Comparison of ENCODE assay signal across 8 cellular contexts in the genomic region with DNA sequence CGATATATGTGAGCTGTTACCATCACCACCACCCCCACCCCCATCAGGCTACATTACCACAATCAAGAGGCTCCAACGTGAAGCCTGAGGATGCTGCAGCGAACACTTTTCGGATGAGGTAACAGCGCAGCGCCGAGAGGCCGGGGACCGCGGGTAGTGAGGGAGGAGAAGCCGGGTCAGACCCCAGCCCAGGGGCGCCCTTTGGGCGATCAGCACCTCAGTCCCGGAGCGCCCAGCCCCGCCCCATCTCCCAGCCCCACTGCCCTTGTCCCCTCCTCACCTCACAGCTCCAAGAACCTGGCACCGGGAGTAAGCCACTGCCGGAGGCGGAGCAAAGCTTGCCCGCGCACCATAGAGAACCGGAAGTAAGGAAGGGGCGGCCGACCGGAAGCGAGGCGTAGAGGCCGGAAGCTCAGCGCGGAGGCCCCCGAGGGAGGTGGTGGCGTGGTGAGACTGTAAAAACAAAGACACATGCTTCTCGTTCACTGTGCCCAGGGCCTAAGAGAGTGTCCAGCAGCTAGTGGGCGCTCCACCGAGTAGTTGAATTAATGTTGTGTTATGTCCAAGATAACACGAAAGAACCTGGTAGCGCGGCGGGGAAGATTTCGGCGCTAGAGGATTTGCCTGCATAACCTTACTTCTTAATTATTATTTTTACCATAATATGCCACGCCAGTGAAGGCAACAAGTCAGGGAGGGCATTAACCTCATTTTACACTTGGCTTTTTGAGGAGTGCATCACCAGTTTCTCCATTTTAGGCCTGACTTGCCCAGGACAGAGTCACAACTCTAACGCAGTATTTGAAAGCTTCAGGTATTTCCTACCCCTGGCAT. TPM values are rescaled to one million over a fixed set of nuclear protein-coding genes. Genes with fewer than 3 reads are reported as not detected.
DNase-seq lines count a peak whose midpoint lies in the region; ATAC-seq and TF ChIP-seq lines count a peak whose summit lies in the region.

A gene (minus strand): TSS at position 367 of the 834 bp plus-strand sequence. CDS start 4,610 bp downstream, outside the sequence.

- intact Hi-C loops in CD14-positive monocyte (cut with micrococcal nuclease), result no loop called here

- peak; percentile 91 for ATAC-seq in GM19351 (IDR thresholded peaks at IDR 0.05; ENCODE audit: unreplicated experiment)
- peak; percentile 94 for ATAC-seq in HG03521 (IDR thresholded peaks at IDR 0.05; ENCODE audit: unreplicated experiment)

- peak; percentile 53 for TF ChIP-seq CTCF in CD14-positive monocyte (IDR thresholded peaks at IDR 0.05)

- H3K36me3 Mint-ChIP-seq in CD14-positive monocyte, result peaks cover 20% of the 10 kb centered on the region in 2 donors
- peaks cover 35% of the 10 kb centered on the region for H3K36me3 Mint-ChIP-seq in activated CD4-positive, alpha-beta T cell treated with anti-CD3 and anti-CD28 coated beads, Interleukin-2, amount 10 ng/mL, durations not matched to agents 7 days and 5 days (ENCODE audit: low read depth)

- peak within 1 kb of the TSS; percentile 88 to 96 for H3K4me3 Mint-ChIP-seq in CD14-positive monocyte
- H3K4me3 Mint-ChIP-seq in activated CD4-positive, alpha-beta T cell treated with anti-CD3 and anti-CD28 coated beads, Interleukin-2, amount 10 ng/mL, durations not matched to agents 7 days and 5 days, result peak within 1 kb of the TSS; percentile 95

- H3K9me3 Mint-ChIP-seq in CD14-positive monocyte, result no peaks in the 10 kb centered on the region
- no peaks in the 10 kb centered on the region for H3K9me3 Mint-ChIP-seq in activated CD4-positive, alpha-beta T cell treated with anti-CD3 and anti-CD28 coated beads, Interleukin-2, amount 10 ng/mL, durations not matched to agents 7 days and 5 days

- H3K27me3 Mint-ChIP-seq in CD14-positive monocyte (ENCODE audit: low read depth in 3 of 3), result peaks cover 0 to 3% (median 1%) of the 10 kb centered on the region in 3 donors
- no peaks in the 10 kb centered on the region for H3K27me3 Mint-ChIP-seq in activated CD4-positive, alpha-beta T cell treated with anti-CD3 and anti-CD28 coated beads, Interleukin-2, amount 10 ng/mL, durations not matched to agents 7 days and 5 days

- CTCF ChIA-PET in activated CD4-positive, alpha-beta T cell treated with anti-CD3 and anti-CD28 coated beads, Interleukin-2, amount 10 ng/mL, durations not matched to agents 7 days and 5 days (lab: Charles Lee), result interaction anchor here (0.7 to 2.2 kb wide), 7 partner anchors 11 to 56 kb away, joined by 3 to 6 read pairs (median 4); no protein-coding TSS in a partner anchor

- peak within 1 kb of the TSS; percentile 84 to 92 (median 90) for H3K27ac Mint-ChIP-seq in CD14-positive monocyte
- H3K27ac Mint-ChIP-seq in activated CD4-positive, alpha-beta T cell treated with anti-CD3 and anti-CD28 coated beads, Interleukin-2, amount 10 ng/mL, durations not matched to agents 7 days and 5 days, result peak within 1 kb of the TSS; percentile 92

- peaks cover 15% of the 10 kb centered on the region for H3K4me1 Mint-ChIP-seq in CD14-positive monocyte
- H3K4me1 Mint-ChIP-seq in activated CD4-positive, alpha-beta T cell treated with anti-CD3 and anti-CD28 coated beads, Interleukin-2, amount 10 ng/mL, durations not matched to agents 7 days and 5 days, result peaks cover 33% of the 10 kb centered on the region

- POLR2A ChIA-PET in activated CD4-positive, alpha-beta T cell treated with anti-CD3 and anti-CD28 coated beads, Interleukin-2, amount 10 ng/mL, durations not matched to agents 7 days and 5 days (lab: Charles Lee), result interaction anchor here (0.6 kb wide), 1 partner anchor 272 kb away, joined by 4 read pairs; no protein-coding TSS in a partner anchor

- DNase-seq in CD14-positive monocyte (ENCODE audit: low spot score), result peak; percentile 86
- DNase-seq in NCI-H69 (lab: John Stamatoyannopoulos, UW), result peak; percentile 99
- peak; percentile 91 for DNase-seq in activated CD4-positive, alpha-beta T cell treated with anti-CD3 and anti-CD28 coated beads, Interleukin-2, amount 10 ng/mL, durations not matched to agents 7 days and 5 days
- DNase-seq in cortex of kidney (lab: John Stamatoyannopoulos, UW), result peak; percentile 68
- peak; percentile 99 for DNase-seq in left kidney (ENCODE audit: low read depth, low spot score)
- DNase-seq in stimulated activated CD4-positive, alpha-beta T cell treated with anti-CD3 and anti-CD28 coated beads, Interleukin-2, amount 100 ng/mL, for 24 hours, result peak; percentile 89 to 90

RNA-seq across cellular contexts. Expression of the gene that starts here (rescaled TPM):
- 10 to 100 TPM; 19.6 to 28.2 TPM for polyA plus RNA-seq in CD14-positive monocyte
- 10 to 100 TPM; 48.6 to 61.5 TPM for total RNA-seq in activated CD4-positive, alpha-beta T cell treated with anti-CD3 and anti-CD28 coated beads, Interleukin-2, amount 10 ng/mL, durations not matched to agents 7 days and 5 days

Comparison
In these comparisons a context has a peak if more than half of its experiments do, and no peak if none do; other contexts are left out.
1. Peak in every context shown above with its lines: DNase-seq and ATAC-seq.